In genomic region chr16:74936902-74937560, GRCh38 we compare ENCODE assay signal across 8 cellular contexts. TPM values are rescaled to one million over a fixed set of nuclear protein-coding genes. Genes with fewer than 3 reads are reported as not detected.
DNase-seq lines count a peak whose midpoint lies in the region; ATAC-seq and TF ChIP-seq lines count a peak whose summit lies in the region.

No MANE protein-coding gene starts in this region.

- no peak overlapping the region for H3K27ac ChIP-seq in SJCRH30

- H3K4me1 ChIP-seq in SJCRH30, result no peaks in the 10 kb centered on the region

- ATAC-seq in GM18498 (IDR thresholded peaks at IDR 0.05; ENCODE audit: unreplicated experiment) (peak; percentile 85), GM21786 (IDR thresholded peaks at IDR 0.05; ENCODE audit: unreplicated experiment) (peak; percentile 86)

- DNase-seq in M059J (ENCODE audit: low read depth), result peak; percentile 91
- DNase-seq in fibroblast of the aortic adventitia (ENCODE audit: low read depth), result peak; percentile 32
- no peak for DNase-seq in nucleus accumbens (lab: John Stamatoyannopoulos, UW)
- no peak for DNase-seq in NCI-H146 treated with DMSO at 0.1 percent for 48 hours (lab: John Stamatoyannopoulos, UW; ENCODE audit: unreplicated experiment)
- no peak for DNase-seq in effector CD4-positive, alpha-beta T cell
- DNase-seq in SJCRH30, result no peak

- TF ChIP-seq CTCF in fibroblast of the aortic adventitia (IDR thresholded peaks at IDR 0.05; ENCODE audit: insufficient read depth, low read length), result no peak

- no peaks in the 10 kb centered on the region for H3K9me3 ChIP-seq in SJCRH30 (replicated peaks)

- H3K36me3 ChIP-seq in SJCRH30, result no peaks in the 10 kb centered on the region; the same call in 1 of the 2 replicates

- H3K4me3 ChIP-seq in fibroblast of the aortic adventitia (ENCODE audit: low read depth, low read length) (no peak overlapping the region), SJCRH30 (no peak overlapping the region)

- H3K27me3 ChIP-seq in SJCRH30, result no peaks in the 10 kb centered on the region

RNA-seq across cellular contexts. Expression of gene WDR59, which starts 47.9 kb away (rescaled TPM):
- total RNA-seq in M059J (2014; rRNA removed; shearing (Covaris generic)), result 6.4 and 32.0 TPM in 2 replicates
- total RNA-seq in fibroblast of the aortic adventitia (ENCODE audit: low replicate concordance), result 21.7 and 22.4 TPM in 2 replicates
- total RNA-seq in SJCRH30 (2014; rRNA removed; shearing (Covaris generic)), result 13.6 and 17.9 TPM in 2 replicates

Comparison
In these comparisons a context has a peak if more than half of its experiments do, and no peak if none do; other contexts are left out.
1. DNase-seq: peak in M059J (single experiment) and fibroblast of the aortic adventitia (single experiment); none in nucleus accumbens (0 of 56), NCI-H146 treated with DMSO at 0.1 percent for 48 hours (single experiment), effector CD4-positive, alpha-beta T cell (single experiment) and SJCRH30 (0 of 2).